Comparison of ENCODE assay signal across 7 cellular contexts in genomic region chr1:32012709-32013385, GRCh38. TPM values are rescaled to one million over a fixed set of nuclear protein-coding genes. Genes with fewer than 3 reads are reported as not detected.
DNase-seq lines count a peak whose midpoint lies in the region; TF ChIP-seq lines count a peak whose summit lies in the region.

No MANE protein-coding gene starts in this region.

- no peaks in the 10 kb centered on the region for H3K9me3 Mint-ChIP-seq in activated T-helper 1 cell treated with anti-CD3 and anti-CD28 coated beads, Interleukin-12 subunit alpha, Interleukin-12 subunit beta, Interleukin-2, Interleukin-4 antibody, amounts not matched to agents 30 ng/mL and 10 ng/mL and 1 ng/mL, durations not matched to agents 14 hours and 24 hours and 36 hours

- H3K36me3 ChIP-seq in HUES6 (ENCODE audit: control insufficient read depth, insufficient read depth, low read length) (peaks cover 23% of the 10 kb centered on the region), iPS-15b (ENCODE audit: control insufficient read depth, insufficient read depth, low read length) (no peaks in the 10 kb centered on the region), stomach (peaks cover 0 to 6% (median 0%) of the 10 kb centered on the region in 4 donors)

- H3K36me3 Mint-ChIP-seq in activated T-helper 1 cell treated with anti-CD3 and anti-CD28 coated beads, Interleukin-12 subunit alpha, Interleukin-12 subunit beta, Interleukin-2, Interleukin-4 antibody, amounts not matched to agents 30 ng/mL and 10 ng/mL and 1 ng/mL, durations not matched to agents 14 hours and 24 hours and 36 hours (ENCODE audit: low read depth), result peaks cover 19% of the 10 kb centered on the region

- peak overlapping the region; percentile 98 for H3K27ac ChIP-seq in HUES6 (ENCODE audit: low read depth, low read length)
- peak overlapping the region; percentile 97 to 100 (median 99) for H3K27ac ChIP-seq in stomach

- intact Hi-C loops in activated T-helper 1 cell treated with anti-CD3 and anti-CD28 coated beads, Interleukin-12 subunit alpha, Interleukin-12 subunit beta, Interleukin-2, Interleukin-4 antibody, amounts not matched to agents 30 ng/mL and 10 ng/mL and 1 ng/mL, durations not matched to agents 14 hours and 24 hours and 36 hours (cut with micrococcal nuclease), result loop anchor here (5.0 kb wide), 1 partner anchor 71 kb away; no protein-coding TSS in a partner anchor
- intact Hi-C loops in stomach (cut with DNase I; ENCODE audit: low total_unique reads), result loop anchor here (10.0 kb wide), 1 partner anchor 52 kb away; no protein-coding TSS in a partner anchor

- TF ChIP-seq EP300 in stomach (IDR thresholded peaks at IDR 0.05), result no peak

- H3K4me3 Mint-ChIP-seq in activated T-helper 1 cell treated with anti-CD3 and anti-CD28 coated beads, Interleukin-12 subunit alpha, Interleukin-12 subunit beta, Interleukin-2, Interleukin-4 antibody, amounts not matched to agents 30 ng/mL and 10 ng/mL and 1 ng/mL, durations not matched to agents 14 hours and 24 hours and 36 hours, result peak overlapping the region; percentile 89

- H3K4me3 ChIP-seq in HUES6 (ENCODE audit: low read depth, low read length) (peak overlapping the region; percentile 98), iPS-15b (ENCODE audit: low read depth, low read length) (peak overlapping the region; percentile 89), stomach (peak overlapping the region; percentile 79 to 100 (median 91))

- DNase-seq in activated T-helper 1 cell treated with anti-CD3 and anti-CD28 coated beads, Interleukin-12 subunit alpha, Interleukin-12 subunit beta, Interleukin-2, Interleukin-4 antibody, amounts not matched to agents 30 ng/mL and 10 ng/mL and 1 ng/mL, durations not matched to agents 14 hours and 24 hours and 36 hours (ENCODE audit: low spot score), result no peak
- DNase-seq in stomach (no peak), cortex of kidney (lab: John Stamatoyannopoulos, UW) (no peak), retina (no peak)
- DNase-seq in stimulated activated CD4-positive, alpha-beta T cell treated with anti-CD3 and anti-CD28 coated beads, Interleukin-4, amount 100 ng/mL, for 1 hour, result no peak

- WGBS in stomach, 5 donors, result 51 to 57% (median 55%) methylated on average over 12 of the region's 12 CpGs

- H3K4me1 Mint-ChIP-seq in activated T-helper 1 cell treated with anti-CD3 and anti-CD28 coated beads, Interleukin-12 subunit alpha, Interleukin-12 subunit beta, Interleukin-2, Interleukin-4 antibody, amounts not matched to agents 30 ng/mL and 10 ng/mL and 1 ng/mL, durations not matched to agents 14 hours and 24 hours and 36 hours (ENCODE audit: low read depth), result peaks cover 31% of the 10 kb centered on the region

- peak overlapping the region; percentile 97 for H3K27ac Mint-ChIP-seq in activated T-helper 1 cell treated with anti-CD3 and anti-CD28 coated beads, Interleukin-12 subunit alpha, Interleukin-12 subunit beta, Interleukin-2, Interleukin-4 antibody, amounts not matched to agents 30 ng/mL and 10 ng/mL and 1 ng/mL, durations not matched to agents 14 hours and 24 hours and 36 hours

- H3K4me1 ChIP-seq in HUES6 (ENCODE audit: control insufficient read depth, insufficient read depth, low read length) (peaks cover 18% of the 10 kb centered on the region), iPS-15b (ENCODE audit: control insufficient read depth, insufficient read depth, low read length) (peaks cover 5% of the 10 kb centered on the region), stomach (peaks cover 13 to 38% (median 33%) of the 10 kb centered on the region in 4 donors)

- TF ChIP-seq CTCF in stomach (IDR thresholded peaks at IDR 0.05), result no peak

- no peak for TF ChIP-seq POLR2A in stomach (IDR thresholded peaks at IDR 0.05)

- H3K9me3 ChIP-seq in HUES6 (ENCODE audit: control insufficient read depth, insufficient read depth, low read depth, low read length) (no peaks in the 10 kb centered on the region), iPS-15b (ENCODE audit: control insufficient read depth, insufficient read depth, low read length) (no peaks in the 10 kb centered on the region), stomach (no peaks in the 10 kb centered on the region)

- peaks cover 22% of the 10 kb centered on the region for H3K27me3 ChIP-seq in HUES6 (ENCODE audit: control insufficient read depth, insufficient read depth, low read length)
- H3K27me3 ChIP-seq in iPS-15b (ENCODE audit: control insufficient read depth, insufficient read depth, low read length), result peaks cover 9% of the 10 kb centered on the region
- no peaks in the 10 kb centered on the region for H3K27me3 ChIP-seq in stomach

- no peaks in the 10 kb centered on the region for H3K27me3 Mint-ChIP-seq in activated T-helper 1 cell treated with anti-CD3 and anti-CD28 coated beads, Interleukin-12 subunit alpha, Interleukin-12 subunit beta, Interleukin-2, Interleukin-4 antibody, amounts not matched to agents 30 ng/mL and 10 ng/mL and 1 ng/mL, durations not matched to agents 14 hours and 24 hours and 36 hours (ENCODE audit: insufficient read depth)

- H3K9ac ChIP-seq in HUES6 (ENCODE audit: low read length) (peak overlapping the region; percentile 100), iPS-15b (ENCODE audit: low read depth, low read length) (peak overlapping the region; percentile 85)

RNA-seq across cellular contexts. Expression of gene KHDRBS1, which starts 0.8 kb away (rescaled TPM):
- 156 and 158 TPM in 2 replicates for total RNA-seq in activated T-helper 1 cell treated with anti-CD3 and anti-CD28 coated beads, Interleukin-12 subunit alpha, Interleukin-12 subunit beta, Interleukin-2, Interleukin-4 antibody, amounts not matched to agents 30 ng/mL and 10 ng/mL and 1 ng/mL, durations not matched to agents 14 hours and 24 hours and 36 hours
- 10 to 100 TPM; 21.4 to 99.9 (median 76.9) TPM for total RNA-seq in stomach
- 10 to 100 TPM; 50.3 to 64.5 (median 53.6) TPM for polyA plus RNA-seq in stomach

RNA-seq across cellular contexts. Expression of gene TMEM39B, which starts 59.9 kb away (rescaled TPM):
- 34.2 and 38.8 TPM in 2 replicates for total RNA-seq in activated T-helper 1 cell treated with anti-CD3 and anti-CD28 coated beads, Interleukin-12 subunit alpha, Interleukin-12 subunit beta, Interleukin-2, Interleukin-4 antibody, amounts not matched to agents 30 ng/mL and 10 ng/mL and 1 ng/mL, durations not matched to agents 14 hours and 24 hours and 36 hours
- 1 to 10 TPM in 4 of 5 donors, not detected in 1; 2.2 to 6.2 (median 3.4) TPM for total RNA-seq in stomach
- polyA plus RNA-seq in stomach, result 1 to 10 TPM; 4.7 to 9.7 (median 6.4) TPM
